ENCODE assay signal across 2 cellular contexts in genomic region chr2:174208026-174208425, GRCh38.
A peak's percentile ranks its signal among the peaks of the same experiment; 100 is the strongest.
TF ChIP-seq lines count a peak whose summit lies in the region.

No MANE protein-coding gene starts in this region.

TF ChIP-seq in A549, 52 proteins besides CTCF, POLR2A, EP300 and RAD21 (continued from another document):
- no peak for TF ChIP-seq REST (IDR thresholded peaks at IDR 0.05)

TF ChIP-seq in K562, 482 proteins besides CTCF, POLR2A, EP300 and RAD21 (continued from another document):
- TF ChIP-seq THRB (CRISPR knock-in tag; conservative IDR thresholded peaks at IDR 0.05) (no peak), TAF15 (IDR thresholded peaks at IDR 0.05; ENCODE audit: low read depth, low read length) (no peak), ZNF316 (IDR thresholded peaks at IDR 0.05) (peak; percentile 79), ATF6 (CRISPR knock-in tag; IDR thresholded peaks at IDR 0.05) (no peak), C11orf30 (IDR thresholded peaks at IDR 0.05; ENCODE audit: low read depth) (peak; percentile 59), ZNF76 (CRISPR knock-in tag; IDR thresholded peaks at IDR 0.05; ENCODE audit: borderline replicate concordance) (no peak), IRF2 (CRISPR knock-in tag; IDR thresholded peaks at IDR 0.05) (no peak), MAFF (IDR thresholded peaks at IDR 0.05; ENCODE audit: low read length) (0 out of 2 replicates have a peak, but pooled peaks have one; percentile 17), LARP7 (IDR thresholded peaks at IDR 0.05) (no peak), MAFG (tag; conservative IDR thresholded peaks at IDR 0.05) (0 out of 2 replicates have a peak, but pooled peaks have one; percentile 22), BRD4 (IDR thresholded peaks at IDR 0.05) (no peak), RHOXF2B (CRISPR knock-in tag; conservative IDR thresholded peaks at IDR 0.05) (no peak), ZBTB2 (IDR thresholded peaks at IDR 0.05) (no peak), NBN (IDR thresholded peaks at IDR 0.05; ENCODE audit: low read depth) (no peak)
